12 cellular contexts compared by ENCODE assay signal in genomic region chr5:149060325-149060724, GRCh38. TPM values are rescaled to one million over a fixed set of nuclear protein-coding genes. Genes with fewer than 3 reads are reported as not detected.
A peak's percentile ranks its signal among the peaks of the same experiment; 100 is the strongest.
DNase-seq lines count a peak whose midpoint lies in the region; ATAC-seq, FAIRE-seq and TF ChIP-seq lines count a peak whose summit lies in the region.
"Had no signal": no experiment of that assay in that cellular context is flagged by ENCODE, and none has a peak within 500 bp of the region (broad histone marks: within the 10 kb centered on the region; RNA-seq: fewer than 3 reads in every experiment).

No MANE protein-coding gene starts in this region.

- peak; percentile 87 for FAIRE-seq in endothelial cell of umbilical vein (lab: Jason Lieb, UNC)

- intact Hi-C loops in endothelial cell of umbilical vein (cut with micrococcal nuclease) = loop anchor here (5.0 to 10.0 kb wide), 2 partner anchors 504 to 678 kb away; partner anchors contain the start of gene FBXO38

- no peak overlapping the region for H3K4me3 ChIP-seq in endothelial cell of umbilical vein (replicated peaks in 1 of 3; ENCODE audit: insufficient read depth in 1 of 3, low read depth in 1 of 3, low read length in 3 of 3)
- H3K4me3 ChIP-seq: vagina had no signal

- H3K27me3 ChIP-seq in endothelial cell of umbilical vein (ENCODE audit: control insufficient read depth in 2 of 2, insufficient read depth in 2 of 2, low read length in 2 of 2) = no peaks in the 10 kb centered on the region
- H3K27me3 ChIP-seq: vagina had no signal

- DNase-seq in GM04504 (ENCODE audit: low read depth) (peak; percentile 40), NCI-H748 treated with DMSO at 0.1 percent for 48 hours (lab: John Stamatoyannopoulos, UW) (peak; percentile 2), endothelial cell of umbilical vein (ENCODE audit: low read depth, low spot score) (peak; percentile 71), mucosa of gallbladder (ENCODE audit: low spot score) (peak; percentile 33), NCI-H187 (lab: John Stamatoyannopoulos, UW) (no peak)
- DNase-seq in stimulated activated CD4-positive, alpha-beta T cell treated with anti-CD3 and anti-CD28 coated beads, Interleukin-4, amount 100 ng/mL, for 1 hour = no peak
- DNase-seq: activated naive CD4-positive, alpha-beta T cell treated with Interleukin-2 at 50 U/mL for 16 hours; naive B cell had no signal

- BruUV-seq in endothelial cell of umbilical vein (replicated peaks; lab: Mats Ljungman, UMichigan) = no TSS peak

- no peaks in the 10 kb centered on the region for H4K20me1 ChIP-seq in endothelial cell of umbilical vein (replicated peaks; ENCODE audit: control insufficient read depth, extremely low read depth, insufficient read depth, low read length)

- H2AFZ ChIP-seq in endothelial cell of umbilical vein (ENCODE audit: low read depth, low read length) = peak overlapping the region; percentile 52

- CTCF ChIA-PET in endothelial cell of umbilical vein (lab: Charles Lee) = interaction anchor here (1.0 to 1.1 kb wide), 2 partner anchors 54 to 329 kb away, joined by 3 to 6 read pairs; no protein-coding TSS in a partner anchor

- no peak overlapping the region for H3K9ac ChIP-seq in endothelial cell of umbilical vein (replicated peaks; ENCODE audit: extremely low read depth, insufficient read depth, low read length)

- dilution Hi-C loops in endothelial cell of umbilical vein (cut with MboI; ENCODE audit: extremely low pct_ligation_motif_present, low sequenced_read_pairs) = no loop called here

- peak overlapping the region; percentile 17 for H3K4me2 ChIP-seq in endothelial cell of umbilical vein (ENCODE audit: insufficient read depth, low read length)

- no peaks in the 10 kb centered on the region for H3K9me3 ChIP-seq in endothelial cell of umbilical vein (replicated peaks; ENCODE audit: control insufficient read depth, insufficient read depth, low read length)
- H3K9me3 ChIP-seq: vagina had no signal

- H3K79me2 ChIP-seq in endothelial cell of umbilical vein (ENCODE audit: control insufficient read depth, insufficient read depth, low read length) = no peaks in the 10 kb centered on the region

- TF ChIP-seq CTCF in endothelial cell of umbilical vein (IDR thresholded peaks at IDR 0.05; ENCODE audit: extremely low read depth in 1 of 2, insufficient read depth in 1 of 2, low read depth in 1 of 2, low read length in 2 of 2) = no peak

- ATAC-seq in GM18868 (IDR thresholded peaks at IDR 0.05; ENCODE audit: unreplicated experiment) = no peak
- no peak for ATAC-seq in GM18511 (IDR thresholded peaks at IDR 0.05; ENCODE audit: unreplicated experiment)
- ATAC-seq: esophagus mucosa had no signal

- H3K36me3 ChIP-seq in endothelial cell of umbilical vein (ENCODE audit: control insufficient read depth in 2 of 2, extremely low read depth in 1 of 2, insufficient read depth in 2 of 2, low read length in 2 of 2) = no peaks in the 10 kb centered on the region
- H3K36me3 ChIP-seq: vagina had no signal

- peak overlapping the region; percentile 97 for H3K27ac ChIP-seq in endothelial cell of umbilical vein (ENCODE audit: insufficient read depth, low read depth, low read length)
- H3K27ac ChIP-seq: vagina had no signal

- peaks cover 39% of the 10 kb centered on the region for H3K4me1 ChIP-seq in endothelial cell of umbilical vein (ENCODE audit: control insufficient read depth, extremely low read depth, insufficient read depth, low read length)

- TF ChIP-seq POLR2A in endothelial cell of umbilical vein (IDR thresholded peaks at IDR 0.05; ENCODE audit: low read depth, low read length) = no peak

- H3K9me1 ChIP-seq in endothelial cell of umbilical vein (replicated peaks; ENCODE audit: control insufficient read depth, extremely low read depth, insufficient read depth, low read length) = no peaks in the 10 kb centered on the region

- POLR2A ChIA-PET in endothelial cell of umbilical vein (lab: Charles Lee) = no interaction called here

TF ChIP-seq in endothelial cell of umbilical vein, 7 proteins besides CTCF, POLR2A, EP300 and RAD21:
- TF ChIP-seq POLR2AphosphoS5 (IDR thresholded peaks at IDR 0.05; ENCODE audit: insufficient read depth, low read depth, low read length) (peak; percentile 27), MYC (IDR thresholded peaks at IDR 0.05; ENCODE audit: low read depth, low read length) (no peak), GATA2 (IDR thresholded peaks at IDR 0.05; ENCODE audit: insufficient read depth, insufficient read length, low read depth, low read length) (peak; percentile 46), JUN (IDR thresholded peaks at IDR 0.05; ENCODE audit: borderline replicate concordance, insufficient read depth, insufficient read length, low read depth) (no peak)

RNA-seq across cellular contexts. Expression of gene SH3TC2, which starts 2.5 kb away (rescaled TPM):
- total RNA-seq in endothelial cell of umbilical vein (3.3 and 4.3 TPM in 2 replicates), mucosa of gallbladder (2.7 TPM)
- 0.81 and 0.91 TPM in 2 replicates for polyA plus RNA-seq in endothelial cell of umbilical vein
- polyA plus RNA-seq in endothelial cell of umbilical vein (2011; cell fraction: cytosol; rRNA removed) = 0.80 and 0.86 TPM in 2 replicates
- 3.6 and 4.3 TPM in 2 replicates for polyA plus RNA-seq in endothelial cell of umbilical vein (2011; cell fraction: nucleus; rRNA removed)
- 0.38 and 0.75 TPM in 2 replicates for polyA plus RNA-seq in endothelial cell of umbilical vein (2012)
- 2.9 and 3.1 TPM in 2 replicates for polyA minus RNA-seq in endothelial cell of umbilical vein
- 1.5 TPM for polyA minus RNA-seq in endothelial cell of umbilical vein (2011; cell fraction: cytosol; rRNA and poly(A)+ RNA removed)
- polyA minus RNA-seq in endothelial cell of umbilical vein (2011; cell fraction: nucleus; rRNA and poly(A)+ RNA removed) = 2.5 and 4.5 TPM in 2 replicates

Comparison
In these comparisons a context has a peak if more than half of its experiments do, and no peak if none do; other contexts are left out.
1. DNase-seq: peak in GM04504 (single experiment), NCI-H748 treated with DMSO at 0.1 percent for 48 hours (single experiment), endothelial cell of umbilical vein (single experiment) and mucosa of gallbladder (single experiment); none in stimulated activated CD4-positive, alpha-beta T cell treated with anti-CD3 and anti-CD28 coated beads, Interleukin-4, amount 100 ng/mL, for 1 hour (single experiment) and NCI-H187 (0 of 2).